ENCODE assay signal across 9 cellular contexts in genomic region chr14:50335989-50336391, GRCh38. TPM values are rescaled to one million over a fixed set of nuclear protein-coding genes. Genes with fewer than 3 reads are reported as not detected.
DNase-seq lines count a peak whose midpoint lies in the region; ATAC-seq and TF ChIP-seq lines count a peak whose summit lies in the region.
"Had no signal": no experiment of that assay in that cellular context is flagged by ENCODE, and none has a peak within 500 bp of the region (broad histone marks: within the 10 kb centered on the region; RNA-seq: fewer than 3 reads in every experiment).

No MANE protein-coding gene starts in this region.

- no peaks in the 10 kb centered on the region for H3K9me3 ChIP-seq in WERI-Rb-1 (ENCODE audit: severe bottlenecking)
- H3K9me3 ChIP-seq: thoracic aorta had no signal

- H3K36me3 Mint-ChIP-seq in activated T-cell treated with anti-CD3 and anti-CD28 coated beads, Interleukin-2, amount 50 U/mL, for 4 hours (ENCODE audit: insufficient read depth), result peaks cover 12% of the 10 kb centered on the region

- H3K27ac ChIP-seq in WERI-Rb-1, result peak overlapping the region; percentile 63
- H3K27ac ChIP-seq: thoracic aorta had no signal

- peak; percentile 28 to 40 for ATAC-seq in activated T-cell treated with anti-CD3 and anti-CD28 coated beads, Interleukin-2, amount 50 U/mL, for 4 hours
- ATAC-seq in left ventricle myocardium superior (peak; percentile 58), sciatic nerve (peak; percentile 52), GM19035 (IDR thresholded peaks at IDR 0.05; ENCODE audit: unreplicated experiment) (no peak)

- H3K27me3 ChIP-seq in WERI-Rb-1 (ENCODE audit: insufficient read depth, low read depth, severe bottlenecking), result no peaks in the 10 kb centered on the region

- intact Hi-C loops in left ventricle myocardium superior (cut with micrococcal nuclease) (loop anchor here (10.0 kb wide), 1 partner anchor 59 kb away; the partner anchor contains the start of gene CDKL1), sciatic nerve (cut with DNase I) (no loop called here)

- H3K9me3 Mint-ChIP-seq in activated T-cell treated with anti-CD3 and anti-CD28 coated beads, Interleukin-2, amount 50 U/mL, for 4 hours, result no peaks in the 10 kb centered on the region

- peaks cover 13% of the 10 kb centered on the region for H3K4me1 Mint-ChIP-seq in activated T-cell treated with anti-CD3 and anti-CD28 coated beads, Interleukin-2, amount 50 U/mL, for 4 hours (ENCODE audit: low read depth)

- no peaks in the 10 kb centered on the region for H3K27me3 Mint-ChIP-seq in activated T-cell treated with anti-CD3 and anti-CD28 coated beads, Interleukin-2, amount 50 U/mL, for 4 hours (ENCODE audit: low read depth)

- TF ChIP-seq CTCF in WERI-Rb-1 (IDR thresholded peaks at IDR 0.05; ENCODE audit: low read depth, low read length), result no peak

- DNase-seq in activated T-cell treated with anti-CD3 and anti-CD28 coated beads, Interleukin-2, amount 50 U/mL, for 4 hours, result no peak
- DNase-seq in activated T-cell treated with anti-CD3 and anti-CD28 coated beads for 4 hours, result no peak
- peak; percentile 78 for DNase-seq in WERI-Rb-1
- peak; percentile 53 for DNase-seq in left ventricle myocardium superior
- no peak for DNase-seq in sciatic nerve (ENCODE audit: low spot score)
- DNase-seq in glomerular visceral epithelial cell (ENCODE audit: extremely low spot score), result no peak
- no peak for DNase-seq in HuH-7 (ENCODE audit: low spot score)

- peak overlapping the region; percentile 10 for H3K4me3 ChIP-seq in WERI-Rb-1 (ENCODE audit: low read depth, low read length)
- H3K4me3 ChIP-seq: thoracic aorta had no signal

- H3K36me3 ChIP-seq in WERI-Rb-1, result no peaks in the 10 kb centered on the region
- H3K36me3 ChIP-seq: thoracic aorta had no signal

- no peak overlapping the region for H3K4me3 Mint-ChIP-seq in activated T-cell treated with anti-CD3 and anti-CD28 coated beads, Interleukin-2, amount 50 U/mL, for 4 hours

RNA-seq across cellular contexts. Expression of gene DMAC2L, which starts 23.9 kb away (rescaled TPM):
- 10 to 100 TPM; 10.8 to 20.0 (median 17.1) TPM for total RNA-seq in activated T-cell treated with anti-CD3 and anti-CD28 coated beads, Interleukin-2, amount 50 U/mL, for 4 hours
- total RNA-seq in left ventricle myocardium superior, result 22.6 TPM
- total RNA-seq in sciatic nerve, result 22.2 TPM

RNA-seq across cellular contexts. Expression of gene L2HGDH, which starts 24.0 kb away (rescaled TPM):
- total RNA-seq in activated T-cell treated with anti-CD3 and anti-CD28 coated beads, Interleukin-2, amount 50 U/mL, for 4 hours, result 10 to 100 TPM in 2 of 3 donors, 1 to 10 TPM in 1; 9.5 to 13.3 (median 12.7) TPM
- total RNA-seq in left ventricle myocardium superior, result 13.4 TPM
- 4.6 TPM for total RNA-seq in sciatic nerve

Comparison
In these comparisons a context has a peak if more than half of its experiments do, and no peak if none do; other contexts are left out.
1. DNase-seq: peak in WERI-Rb-1 (single experiment) and left ventricle myocardium superior (single experiment); none in activated T-cell treated with anti-CD3 and anti-CD28 coated beads, Interleukin-2, amount 50 U/mL, for 4 hours (single experiment), activated T-cell treated with anti-CD3 and anti-CD28 coated beads for 4 hours (single experiment), sciatic nerve (single experiment), glomerular visceral epithelial cell (single experiment) and HuH-7 (single experiment).